9 cellular contexts compared by ENCODE assay signal in the genomic region with DNA sequence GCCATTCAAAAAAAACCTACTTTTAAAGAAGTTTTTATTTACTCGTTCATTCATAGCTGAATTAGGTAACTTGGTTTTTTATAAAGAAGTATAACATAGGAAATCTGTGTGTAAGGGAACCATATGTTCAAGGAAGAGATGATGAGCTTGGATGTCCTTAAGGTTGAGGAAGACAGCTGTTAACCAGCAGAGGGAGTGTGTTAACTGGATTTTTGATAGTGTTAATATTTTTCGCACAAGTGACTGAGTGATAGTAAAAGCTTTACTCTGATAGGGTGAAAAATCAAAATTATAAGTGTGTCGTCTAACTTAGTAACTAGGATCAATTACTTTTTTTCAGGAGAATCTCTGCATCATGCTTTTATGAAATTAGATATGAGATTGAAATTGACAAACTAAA.
A peak's percentile ranks its signal among the peaks of the same experiment; 100 is the strongest.
DNase-seq lines count a peak whose midpoint lies in the region; FAIRE-seq and TF ChIP-seq lines count a peak whose summit lies in the region.
"Had no signal": no experiment of that assay in that cellular context is flagged by ENCODE, and none has a peak within 500 bp of the region (broad histone marks: within the 10 kb centered on the region; RNA-seq: fewer than 3 reads in every experiment).

No MANE protein-coding gene starts in this region.

- no peaks in the 10 kb centered on the region for H3K9me2 ChIP-seq in Loucy (replicated peaks; ENCODE audit: low read depth, low read length)

- TF ChIP-seq EP300 in ovary (IDR thresholded peaks at IDR 0.05): no peak

- no peak for TF ChIP-seq POLR2A in ovary (IDR thresholded peaks at IDR 0.05)

- H3K9me3 Mint-ChIP-seq in activated naive CD4-positive, alpha-beta T cell treated with anti-CD3 and anti-CD28 coated beads, Interleukin-2, amount 10 ng/mL, durations not matched to agents 7 days and 5 days: peaks cover 7% of the 10 kb centered on the region

- no CpG with 5 or more reads among the region's 3 CpGs for WGBS in mesendoderm (ENCODE audit: extremely low coverage, insufficient coverage, low lambda C conversion rate)
- WGBS in ovary, 3 donors: 6 to 13% (median 10%) methylated on average over 3 of the region's 3 CpGs

- no peak overlapping the region for H3K27ac Mint-ChIP-seq in activated naive CD4-positive, alpha-beta T cell treated with anti-CD3 and anti-CD28 coated beads, Interleukin-2, amount 10 ng/mL, durations not matched to agents 7 days and 5 days

- no peaks in the 10 kb centered on the region for H3K4me1 Mint-ChIP-seq in activated naive CD4-positive, alpha-beta T cell treated with anti-CD3 and anti-CD28 coated beads, Interleukin-2, amount 10 ng/mL, durations not matched to agents 7 days and 5 days

- H3K79me2 ChIP-seq in Loucy (ENCODE audit: insufficient read depth, low read length) (no peaks in the 10 kb centered on the region), mesendoderm (ENCODE audit: control insufficient read depth, insufficient read depth, low read length) (no peaks in the 10 kb centered on the region)

- intact Hi-C loops in ovary (cut with DNase I): no loop called here
- intact Hi-C loops in kidney (cut with DNase I): no loop called here
- intact Hi-C loops in posterior vena cava (cut with DNase I): loop anchor here in 1 of 2 donors (5.0 kb wide), 1 partner anchor 112 kb away; no protein-coding TSS in a partner anchor

- no peaks in the 10 kb centered on the region for H3K27me3 ChIP-seq in Loucy (ENCODE audit: insufficient read depth, low read length, poor library complexity, severe bottlenecking)
- H3K27me3 ChIP-seq in mesendoderm (ENCODE audit: insufficient read depth, low read length, poor library complexity): no peaks in the 10 kb centered on the region
- H3K27me3 ChIP-seq in ovary: no peaks in the 10 kb centered on the region

- no peak overlapping the region for H2BK5ac ChIP-seq in mesendoderm (ENCODE audit: low read length)

- H3K27ac ChIP-seq in mesendoderm (ENCODE audit: low read depth, low read length) (no peak overlapping the region), ovary (no peak overlapping the region), kidney (ENCODE audit: low read depth in 2 of 2, low read length in 2 of 2) (no peak overlapping the region)
- H3K27ac ChIP-seq: spleen had no signal

- H3K23ac ChIP-seq in mesendoderm (ENCODE audit: low read length): no peak overlapping the region

- H2AFZ ChIP-seq in Loucy (ENCODE audit: low read length): no peak overlapping the region

- H3K56ac ChIP-seq in mesendoderm (ENCODE audit: low read length): no peak overlapping the region

- no peaks in the 10 kb centered on the region for H3K27me3 Mint-ChIP-seq in activated naive CD4-positive, alpha-beta T cell treated with anti-CD3 and anti-CD28 coated beads, Interleukin-2, amount 10 ng/mL, durations not matched to agents 7 days and 5 days

- no peak overlapping the region for H2BK120ac ChIP-seq in mesendoderm (ENCODE audit: low read depth, low read length)

- H3K9me3 ChIP-seq in Loucy (ENCODE audit: insufficient read depth, low read depth, low read length) (no peaks in the 10 kb centered on the region), ovary (no peaks in the 10 kb centered on the region), kidney (ENCODE audit: control insufficient read depth in 1 of 2, low read length in 2 of 2) (no peaks in the 10 kb centered on the region)

- DNase-seq in DMS 273 treated with DMSO at 0.1 percent for 48 hours (lab: John Stamatoyannopoulos, UW) (peak; percentile 0), astrocyte of the cerebellum (ENCODE audit: low read depth) (peak; percentile 1), mesendoderm (peak; percentile 33), ovary (no peak), kidney (no peak), posterior vena cava (ENCODE audit: low spot score) (no peak)
- no peak for DNase-seq in activated naive CD4-positive, alpha-beta T cell treated with anti-CD3 and anti-CD28 coated beads, Interleukin-2, amount 10 ng/mL, durations not matched to agents 7 days and 5 days
- DNase-seq: spleen had no signal

- H3K9ac ChIP-seq in Loucy (ENCODE audit: low read depth, low read length, poor library complexity, severe bottlenecking) (no peak overlapping the region), mesendoderm (ENCODE audit: low read length) (no peak overlapping the region), kidney (ENCODE audit: low read length in 2 of 2) (no peak overlapping the region)

- no peak overlapping the region for H3K4ac ChIP-seq in mesendoderm (ENCODE audit: low read depth, low read length)

- H3K4me1 ChIP-seq in Loucy (ENCODE audit: insufficient read depth, low read length, poor library complexity, severe bottlenecking) (no peaks in the 10 kb centered on the region), mesendoderm (ENCODE audit: control insufficient read depth, low read depth, low read length) (no peaks in the 10 kb centered on the region), ovary (ENCODE audit: insufficient read depth) (no peaks in the 10 kb centered on the region), kidney (ENCODE audit: control insufficient read depth in 1 of 2, insufficient read depth in 1 of 2, low read depth in 1 of 2, low read length in 2 of 2) (no peaks in the 10 kb centered on the region)
- H3K4me1 ChIP-seq: spleen had no signal

- no peak overlapping the region for H4K5ac ChIP-seq in mesendoderm (ENCODE audit: low read length)

- FAIRE-seq in kidney (lab: Jason Lieb, UNC): no peak

- H4K20me1 ChIP-seq in Loucy (ENCODE audit: insufficient read depth, low read length, poor library complexity, severe bottlenecking): no peaks in the 10 kb centered on the region

- H3K4me2 ChIP-seq in Loucy (ENCODE audit: low read depth, low read length, poor library complexity, severe bottlenecking): no peak overlapping the region
- H3K4me2 ChIP-seq in mesendoderm (ENCODE audit: low read length): no peak overlapping the region

- H3K18ac ChIP-seq in mesendoderm (ENCODE audit: low read length): no peak overlapping the region

- no peaks in the 10 kb centered on the region for H3K79me1 ChIP-seq in mesendoderm (ENCODE audit: low read length)

- no peaks in the 10 kb centered on the region for H3K36me3 ChIP-seq in Loucy (ENCODE audit: insufficient read depth, low read length)
- H3K36me3 ChIP-seq in mesendoderm (ENCODE audit: control insufficient read depth, insufficient read depth, low read length): no peaks in the 10 kb centered on the region
- H3K36me3 ChIP-seq in ovary: no peaks in the 10 kb centered on the region
- no peaks in the 10 kb centered on the region for H3K36me3 ChIP-seq in kidney (ENCODE audit: control insufficient read depth in 1 of 2, insufficient read depth in 2 of 2, low read length in 2 of 2)
- H3K36me3 ChIP-seq: spleen had no signal

- H3K4me3 Mint-ChIP-seq in activated naive CD4-positive, alpha-beta T cell treated with anti-CD3 and anti-CD28 coated beads, Interleukin-2, amount 10 ng/mL, durations not matched to agents 7 days and 5 days: no peak overlapping the region

- no peak overlapping the region for H2AK5ac ChIP-seq in mesendoderm (ENCODE audit: low read length)

- CTCF ChIA-PET in activated naive CD4-positive, alpha-beta T cell treated with anti-CD3 and anti-CD28 coated beads, Interleukin-2, amount 10 ng/mL, durations not matched to agents 7 days and 5 days (lab: Charles Lee): no interaction called here

- no peak overlapping the region for H2BK15ac ChIP-seq in mesendoderm (replicated peaks; ENCODE audit: low read depth)

- H3K36me3 Mint-ChIP-seq in activated naive CD4-positive, alpha-beta T cell treated with anti-CD3 and anti-CD28 coated beads, Interleukin-2, amount 10 ng/mL, durations not matched to agents 7 days and 5 days: no peaks in the 10 kb centered on the region

- TF ChIP-seq CTCF in Loucy (conservative IDR thresholded peaks at IDR 0.05; ENCODE audit: low read length): peak; percentile 19; the same call in 1 of the 2 replicates
- peak; percentile 49 for TF ChIP-seq CTCF in astrocyte of the cerebellum (IDR thresholded peaks at IDR 0.05; ENCODE audit: low read depth, low read length, missing control alignments)
- no peak for TF ChIP-seq CTCF in ovary (IDR thresholded peaks at IDR 0.05)
- no peak for TF ChIP-seq CTCF in kidney (IDR thresholded peaks at IDR 0.05; ENCODE audit: borderline replicate concordance, extremely low read depth, insufficient read depth)

- H3K4me3 ChIP-seq in Loucy (ENCODE audit: low read length, poor library complexity, severe bottlenecking): no peak overlapping the region
- no peak overlapping the region for H3K4me3 ChIP-seq in astrocyte of the cerebellum (ENCODE audit: low read depth, low read length)
- H3K4me3 ChIP-seq in mesendoderm (ENCODE audit: low read length): no peak overlapping the region
- H3K4me3 ChIP-seq in ovary: no peak overlapping the region
- no peak overlapping the region for H3K4me3 ChIP-seq in kidney (ENCODE audit: low read length in 2 of 2)
- H3K4me3 ChIP-seq: spleen had no signal

- H4K8ac ChIP-seq in mesendoderm (ENCODE audit: low read depth, low read length): no peak overlapping the region

- in situ Hi-C loops in astrocyte of the cerebellum (cut with HindIII; ENCODE audit: low sequenced_read_pairs): no loop called here

- H3F3A ChIP-seq in Loucy (ENCODE audit: low read depth): no peaks in the 10 kb centered on the region

Comparison
In these comparisons a context has a peak if more than half of its experiments do, and no peak if none do; other contexts are left out.
1. DNase-seq: peak in DMS 273 treated with DMSO at 0.1 percent for 48 hours (single experiment), astrocyte of the cerebellum (single experiment) and mesendoderm (single experiment); none in activated naive CD4-positive, alpha-beta T cell treated with anti-CD3 and anti-CD28 coated beads, Interleukin-2, amount 10 ng/mL, durations not matched to agents 7 days and 5 days (single experiment), ovary (0 of 5), kidney (single experiment) and posterior vena cava (single experiment).
2. CTCF ChIP-seq: peak in Loucy (single experiment) and astrocyte of the cerebellum (single experiment); none in ovary (0 of 3) and kidney (single experiment).